In genomic region chr11:26851696-26852095, GRCh38 we compare ENCODE assay signal across 19 cellular contexts.
"Had no signal": no experiment of that assay in that cellular context is flagged by ENCODE, and none has a peak within 500 bp of the region (broad histone marks: within the 10 kb centered on the region; RNA-seq: fewer than 3 reads in every experiment).

No MANE protein-coding gene starts in this region.

- H3K4me3 Mint-ChIP-seq: activated naive CD8-positive, alpha-beta T cell; nephron progenitor cell; stimulated activated naive CD8-positive, alpha-beta T cell treated with anti-CD3 and anti-CD28 coated beads, Interleukin-15, Interleukin-2, amounts not matched to agents 100 ng/mL and 50 ng/mL, for 24 hours; T-helper 1 cell treated with Interleukin-12 subunit alpha and Interleukin-12 subunit beta and Interleukin-4 antibody, amounts not matched to agents 30 μg/mL and 1 μg/mL, for 36 hours had no signal

- H3K27ac Mint-ChIP-seq: activated naive CD8-positive, alpha-beta T cell; nephron progenitor cell; progenitor cell of endocrine pancreas; stimulated activated naive CD8-positive, alpha-beta T cell treated with anti-CD3 and anti-CD28 coated beads, Interleukin-15, Interleukin-2, amounts not matched to agents 100 ng/mL and 50 ng/mL, for 24 hours; T-helper 1 cell treated with Interleukin-12 subunit alpha and Interleukin-12 subunit beta and Interleukin-4 antibody, amounts not matched to agents 30 μg/mL and 1 μg/mL, for 36 hours had no signal

- H3K9me3 Mint-ChIP-seq: nephron progenitor cell had no signal

- H3K36me3 Mint-ChIP-seq: activated naive CD8-positive, alpha-beta T cell had no signal

- H3K27me3 Mint-ChIP-seq: activated naive CD8-positive, alpha-beta T cell; progenitor cell of endocrine pancreas; stimulated activated naive CD8-positive, alpha-beta T cell treated with anti-CD3 and anti-CD28 coated beads, Interleukin-15, Interleukin-2, amounts not matched to agents 100 ng/mL and 50 ng/mL, for 24 hours had no signal

- DNase-seq: activated CD4-positive, alpha-beta T cell treated with anti-CD3 and anti-CD28 coated beads, Interleukin-2, amount 50 U/mL, for 1 hour; activated gamma-delta T cell treated with Interleukin-2 at 50 U/mL for 16 hours; gastrocnemius medialis; heart left ventricle; left ventricle myocardium inferior; mammary epithelial cell; midbrain; nephron progenitor cell; occipital lobe; stimulated activated CD4-positive, alpha-beta T cell treated with anti-CD3 and anti-CD28 coated beads, Interleukin-12 subunit alpha, Interleukin-12 subunit beta, amount 100 ng/mL, for 4 hours; stimulated activated CD4-positive, alpha-beta T cell treated with anti-CD3 and anti-CD28 coated beads, Interleukin-2, amount 100 ng/mL, for 24 hours; transverse colon; uterus had no signal

- ATAC-seq: activated CD4-positive, CD25-positive, alpha-beta regulatory T cell treated with anti-CD3 and anti-CD28 coated beads, Interleukin-2, amount 50 U/mL, for 24 hours; esophagus mucosa; gastrocnemius medialis; heart left ventricle had no signal
